ENCODE assay signal across 22 cellular contexts in genomic region chr10:7133270-7133669, GRCh38.
DNase-seq lines count a peak whose midpoint lies in the region; ATAC-seq, FAIRE-seq and TF ChIP-seq lines count a peak whose summit lies in the region.
"Had no signal": no experiment of that assay in that cellular context is flagged by ENCODE, and none has a peak within 500 bp of the region (broad histone marks: within the 10 kb centered on the region; RNA-seq: fewer than 3 reads in every experiment).

No MANE protein-coding gene starts in this region.

- TF ChIP-seq CTCF in HEK293 (tag by site-specific recombination; IDR thresholded peaks at IDR 0.05) (no peak), K562 (IDR thresholded peaks at IDR 0.05 in 2 of 3, conservative IDR thresholded peaks at IDR 0.05 in 1 of 3; ENCODE audit: insufficient read depth in 2 of 3, low read depth in 1 of 3, low read length in 3 of 3) (no peak), neural cell (IDR thresholded peaks at IDR 0.05; ENCODE audit: poor library complexity, severe bottlenecking) (no peak), nephron progenitor cell (IDR thresholded peaks at IDR 0.05) (no peak)

- no peaks in the 10 kb centered on the region for H3K36me3 Mint-ChIP-seq in nephron progenitor cell (ENCODE audit: low read depth)
- H3K36me3 Mint-ChIP-seq: CD4-positive, alpha-beta memory T cell had no signal

- no peak overlapping the region for H3K4me3 ChIP-seq in HEK293 (ENCODE audit: low read depth, low read length)
- no peak overlapping the region for H3K4me3 ChIP-seq in SJCRH30
- no peak overlapping the region for H3K4me3 ChIP-seq in K562
- no peak overlapping the region for H3K4me3 ChIP-seq in neural cell (ENCODE audit: low read length)

- peaks cover 19% of the 10 kb centered on the region for H3K4me1 Mint-ChIP-seq in nephron progenitor cell
- H3K4me1 Mint-ChIP-seq: H9 had no signal

- DNase-seq in SJCRH30 (peak; percentile 40 to 73), K562 (ENCODE audit: extremely low read depth in 1 of 4, low spot score in 3 of 4) (peak in 2 of 4 experiments; percentile 10 to 15), NCI-H2171 (lab: John Stamatoyannopoulos, UW) (no peak), nephron progenitor cell (no peak), activated gamma-delta T cell (lab: John Stamatoyannopoulos, UW) (no peak)
- DNase-seq: BE2C; CD4-positive, alpha-beta memory T cell; COR-L47; DND-41; GDM1; GOT3; H9; HFFc6 had no signal

- H4K20me1 ChIP-seq in K562 (replicated peaks; ENCODE audit: control insufficient read depth, insufficient read depth, low read length) (no peaks in the 10 kb centered on the region), neural cell (ENCODE audit: insufficient read depth) (no peaks in the 10 kb centered on the region)

- H3K27ac ChIP-seq in HEK293 (ENCODE audit: extremely low read depth, low read depth, low read length) (no peak overlapping the region), SJCRH30 (peak overlapping the region; percentile 35), K562 (ENCODE audit: extremely low read depth, low read depth, low read length) (no peak overlapping the region), neural cell (ENCODE audit: low read length) (no peak overlapping the region)
- H3K27ac ChIP-seq: C4-2B, HL-60 had no signal

- ATAC-seq in K562 (no peak), HG02981 (IDR thresholded peaks at IDR 0.05; ENCODE audit: unreplicated experiment) (no peak)

- H3K27me3 Mint-ChIP-seq in nephron progenitor cell (ENCODE audit: low read depth, poor library complexity): peaks cover 16% of the 10 kb centered on the region

- CTCF ChIA-PET in HEK293 (lab: Yijun Ruan, JAX): interaction anchor here (2.8 kb wide), 1 partner anchor 12 kb away, joined by 13 read pairs; no protein-coding TSS in a partner anchor
- CTCF ChIA-PET in K562 (lab: Yijun Ruan, JAX; ENCODE audit: low intra/inter-chr PET ratio): no interaction called here

- POLR2A ChIA-PET in HEK293 (lab: Yijun Ruan, JAX) (no interaction called here), K562 (lab: Yijun Ruan, JAX) (no interaction called here)

- in situ Hi-C loops in K562 (cut with MboI): no loop called here

- intact Hi-C loops in K562 (cut with micrococcal nuclease): no loop called here

- H3K9me2 ChIP-seq in neural cell (ENCODE audit: insufficient read depth, low read length): no peaks in the 10 kb centered on the region

- H3K4me2 ChIP-seq in K562 (ENCODE audit: insufficient read depth, low read length) (no peak overlapping the region), neural cell (ENCODE audit: low read length) (no peak overlapping the region)

- no TSS peak for BruUV-seq in K562 (replicated peaks; lab: Mats Ljungman, UMichigan)

- WGBS in K562 (ENCODE audit: insufficient coverage, low coverage, missing lambda C conversion rate): 30% methylated on average over 11 of the region's 11 CpGs

- H3F3A ChIP-seq in neural cell (ENCODE audit: insufficient read depth, low read length, poor library complexity, severe bottlenecking): no peaks in the 10 kb centered on the region

- H3K27me3 ChIP-seq in SJCRH30: no peaks in the 10 kb centered on the region
- no peaks in the 10 kb centered on the region; a peak in 1 of 5 replicates for H3K27me3 ChIP-seq in K562 (ENCODE audit: control insufficient read depth in 2 of 2, insufficient read depth in 2 of 2, low read length in 2 of 2)
- no peaks in the 10 kb centered on the region for H3K27me3 ChIP-seq in neural cell (ENCODE audit: insufficient read depth, low read depth, low read length)
- H3K27me3 ChIP-seq: BE2C had no signal

- no peaks in the 10 kb centered on the region for H3K9me3 ChIP-seq in HEK293 (ENCODE audit: control insufficient read depth, insufficient read depth, low read depth, low read length)
- H3K9me3 ChIP-seq in SJCRH30 (replicated peaks): no peaks in the 10 kb centered on the region
- no peaks in the 10 kb centered on the region; the same call in 1 of the 2 replicates for H3K9me3 ChIP-seq in K562 (replicated peaks; ENCODE audit: control insufficient read depth, insufficient read depth, low read depth, low read length)
- no peaks in the 10 kb centered on the region for H3K9me3 ChIP-seq in neural cell (ENCODE audit: low read length)
- H3K9me3 ChIP-seq: BE2C had no signal

- H2AFZ ChIP-seq in K562 (ENCODE audit: low read depth, low read length): peak overlapping the region; percentile 29; the same call in 1 of the 2 replicates
- H2AFZ ChIP-seq in neural cell (ENCODE audit: low read depth, low read length): no peak overlapping the region

- TF ChIP-seq EP300 in K562 (IDR thresholded peaks at IDR 0.05; ENCODE audit: low read length): no peak
- TF ChIP-seq EP300 in neural cell (conservative IDR thresholded peaks at IDR 0.05; ENCODE audit: poor library complexity, severe bottlenecking): no peak

- H3K79me2 ChIP-seq in K562 (ENCODE audit: control insufficient read depth, insufficient read depth, low read length) (no peaks in the 10 kb centered on the region), neural cell (replicated peaks; ENCODE audit: insufficient read depth, low read length) (no peaks in the 10 kb centered on the region)

- H3K9me1 ChIP-seq in K562 (ENCODE audit: control insufficient read depth, insufficient read depth, low read length): no peaks in the 10 kb centered on the region

- TF ChIP-seq POLR2A in K562 (conservative IDR thresholded peaks at IDR 0.05): no peak

- peaks cover 36% of the 10 kb centered on the region for H3K9me3 Mint-ChIP-seq in nephron progenitor cell

- H3K9ac ChIP-seq in K562 (ENCODE audit: insufficient read depth in 1 of 2, low read depth in 2 of 2, low read length in 2 of 2) (no peak overlapping the region), neural cell (ENCODE audit: low read length) (no peak overlapping the region)

- no peak overlapping the region for H3K4me3 Mint-ChIP-seq in nephron progenitor cell
- H3K4me3 Mint-ChIP-seq: CD4-positive, alpha-beta memory T cell; H9; HFFc6 had no signal

- no peak overlapping the region for H3K27ac Mint-ChIP-seq in nephron progenitor cell
- H3K27ac Mint-ChIP-seq: H9, HFFc6 had no signal

- H3K4me1 ChIP-seq in HEK293 (ENCODE audit: control insufficient read depth, insufficient read depth, low read length) (peaks cover 2% of the 10 kb centered on the region; the same call in 1 of the 2 replicates), SJCRH30 (no peaks in the 10 kb centered on the region), K562 (replicated peaks in 1 of 2; ENCODE audit: control insufficient read depth in 2 of 2, insufficient read depth in 2 of 2, low read length in 2 of 2) (peaks cover 2 to 5% of the 10 kb centered on the region in 2 experiments; a peak in 2 of 5 replicates)
- H3K4me1 ChIP-seq: BE2C had no signal

- FAIRE-seq in K562 (lab: Jason Lieb, UNC): peak; percentile 42
- FAIRE-seq: A204.1, D721Med, GM12892, GM19239 had no signal

- no peak for TF ChIP-seq RAD21 in K562 (CRISPR knock-in tag; conservative IDR thresholded peaks at IDR 0.05 in 1 of 2, IDR thresholded peaks at IDR 0.05 in 1 of 2)
- no peak for TF ChIP-seq RAD21 in neural cell (conservative IDR thresholded peaks at IDR 0.05)

- no peaks in the 10 kb centered on the region for H3K36me3 ChIP-seq in HEK293 (ENCODE audit: control insufficient read depth in 2 of 2, insufficient read depth in 1 of 2, low read length in 2 of 2)
- no peaks in the 10 kb centered on the region for H3K36me3 ChIP-seq in SJCRH30
- no peaks in the 10 kb centered on the region for H3K36me3 ChIP-seq in K562 (ENCODE audit: control insufficient read depth, insufficient read depth, low read length)
- no peaks in the 10 kb centered on the region for H3K36me3 ChIP-seq in neural cell (ENCODE audit: insufficient read depth, low read length)
- H3K36me3 ChIP-seq: BE2C had no signal

TF ChIP-seq in HEK293, 187 proteins besides CTCF, POLR2A, EP300 and RAD21 (continues in another document):
- TF ChIP-seq ZNF670 (tag by site-specific recombination; IDR thresholded peaks at IDR 0.05; ENCODE audit: low read depth): no peak
- peak; percentile 60 for TF ChIP-seq SP7 (tag by site-specific recombination; IDR thresholded peaks at IDR 0.05)
- peak; percentile 48; the same call in 1 of the 2 replicates for TF ChIP-seq ZBTB17 (tag by site-specific recombination; IDR thresholded peaks at IDR 0.05)
- peak; percentile 60; the same call in 1 of the 2 replicates for TF ChIP-seq ZNF600 (tag by site-specific recombination; IDR thresholded peaks at IDR 0.05)
- TF ChIP-seq ZSCAN16 (tag by site-specific recombination; IDR thresholded peaks at IDR 0.05): no peak
- no peak for TF ChIP-seq ZNF157 (tag by site-specific recombination; IDR thresholded peaks at IDR 0.05)
- TF ChIP-seq ZNF366 (tag by site-specific recombination; conservative IDR thresholded peaks at IDR 0.05): no peak
- no peak for TF ChIP-seq ZNF140 (tag by site-specific recombination; IDR thresholded peaks at IDR 0.05)

TF ChIP-seq in K562, 482 proteins besides CTCF, POLR2A, EP300 and RAD21 (continues in another document):
- TF ChIP-seq MYC (IDR thresholded peaks at IDR 0.05; ENCODE audit: low read depth, low read length) (no peak), MYC (CRISPR knock-in tag; IDR thresholded peaks at IDR 0.05; ENCODE audit: borderline replicate concordance, low read depth) (no peak), TCF3 (CRISPR knock-in tag; IDR thresholded peaks at IDR 0.05) (no peak), RBM39 (optimal IDR thresholded peaks at IDR 0.05; ENCODE audit: low read depth, low read length) (no peak)

TF ChIP-seq in neural cell, 6 proteins besides CTCF, POLR2A, EP300 and RAD21 (continues in another document):
- TF ChIP-seq MXI1 (conservative IDR thresholded peaks at IDR 0.05; ENCODE audit: poor library complexity, severe bottlenecking) (no peak), POLR2AphosphoS5 (IDR thresholded peaks at IDR 0.05) (peak; percentile 44)

Comparison
In these comparisons a context has a peak if more than half of its experiments do, and no peak if none do; other contexts are left out.
1. DNase-seq: peak in SJCRH30 (2 of 2); none in NCI-H2171 (single experiment), nephron progenitor cell (single experiment) and activated gamma-delta T cell (single experiment).
2. Of the 44 proteins assayed by ChIP-seq in both K562 and HEK293: peak only in K562: none; only in HEK293: ZBTB17, ZEB2 and ZNF24; in both: none; in neither: 41.